In genomic region chr10:127867805-127868204, GRCh38 we compare ENCODE assay signal across 38 cellular contexts. TPM values are rescaled to one million over a fixed set of nuclear protein-coding genes. Genes with fewer than 3 reads are reported as not detected.
"Had no signal": no experiment of that assay in that cellular context is flagged by ENCODE, and none has a peak within 500 bp of the region (broad histone marks: within the 10 kb centered on the region; RNA-seq: fewer than 3 reads in every experiment).

No MANE protein-coding gene starts in this region.

- DNase-seq: Karpas-422, Kasumi-1, MG63, MM.1S, MV-4-11, NCI-H1048, NCI-H1092, NCI-H1092 treated with DMSO at 0.1 percent for 48 hours, NCI-H1105, NCI-H1105 treated with DMSO at 0.1 percent for 48 hours, NCI-H1417, NCI-H1417 treated with DMSO at 0.1 percent for 48 hours, NCI-H1436, NCI-H1436 treated with DMSO at 0.1 percent for 48 hours, NCI-H146, NCI-H1694, NCI-H1694 treated with DMSO at 0.1 percent for 48 hours, NCI-H187, NCI-H187 treated with DMSO at 0.1 percent for 48 hours, NCI-H1930, NCI-H2029, NCI-H2029 treated with DMSO at 0.1 percent for 48 hours, NCI-H2081, NCI-H2081 treated with DMSO at 0.1 percent for 48 hours, NCI-H2107, NCI-H2171, NCI-H2171 treated with DMSO at 0.1 percent for 48 hours, NCI-H2227 treated with DMSO at 0.1 percent for 48 hours, NCI-H226, NCI-H345, NCI-H446, NCI-H446 treated with DMSO at 0.1 percent for 48 hours, NCI-H510A had no signal

- H3K4me2 ChIP-seq: KMS-11 had no signal

- H3K9ac ChIP-seq: KMS-11 had no signal

- H3K27ac ChIP-seq: KMS-11 had no signal

- H3K4me3 ChIP-seq: MG63 had no signal

- H3K27me3 ChIP-seq: MG63 had no signal

- H3K36me3 ChIP-seq: MG63 had no signal

RNA-seq across cellular contexts. Expression of gene CLRN3, which starts 24.9 kb away (rescaled TPM):
- total RNA-seq: LHCN-M2, M059J, MCF 10A, NCI-H460 had no signal
